Comparison of ENCODE assay signal across 8 cellular contexts in genomic region chr14:74425525-74426201, GRCh38. TPM values are rescaled to one million over a fixed set of nuclear protein-coding genes. Genes with fewer than 3 reads are reported as not detected.
DNase-seq lines count a peak whose midpoint lies in the region; ATAC-seq and TF ChIP-seq lines count a peak whose summit lies in the region.

No MANE protein-coding gene starts in this region.

- H3K36me3 Mint-ChIP-seq in activated B cell treated with CpG ODN at 0.5 μM for 24 hours (ENCODE audit: low read depth) (no peaks in the 10 kb centered on the region), mesothelial cell of epicardium (no peaks in the 10 kb centered on the region)

- H3K9me3 Mint-ChIP-seq in activated B cell treated with CpG ODN at 0.5 μM for 24 hours, result no peaks in the 10 kb centered on the region
- H3K9me3 Mint-ChIP-seq in mesothelial cell of epicardium, result no peaks in the 10 kb centered on the region

- CTCF ChIA-PET in activated B cell treated with CpG ODN at 0.5 μM for 24 hours (lab: Charles Lee), result no interaction called here

- no peak overlapping the region for H3K27ac Mint-ChIP-seq in activated B cell treated with CpG ODN at 0.5 μM for 24 hours
- no peak overlapping the region for H3K27ac Mint-ChIP-seq in mesothelial cell of epicardium

- H3K4me1 ChIP-seq in colonic mucosa (no peaks in the 10 kb centered on the region), upper lobe of right lung (no peaks in the 10 kb centered on the region)

- H3K4me3 ChIP-seq in colonic mucosa (no peak overlapping the region), upper lobe of right lung (no peak overlapping the region)

- H3K36me3 ChIP-seq in colonic mucosa (no peaks in the 10 kb centered on the region), upper lobe of right lung (no peaks in the 10 kb centered on the region)

- POLR2A ChIA-PET in activated B cell treated with CpG ODN at 0.5 μM for 24 hours (lab: Charles Lee), result interaction anchor here (1.0 kb wide), 1 partner anchor 24 kb away, joined by 4 read pairs; no protein-coding TSS in a partner anchor

- DNase-seq in GM19238 (ENCODE audit: insufficient read length, low spot score) (peak; percentile 63), activated B cell treated with CpG ODN at 0.5 μM for 24 hours (peak; percentile 60), colonic mucosa (peak; percentile 25), mesothelial cell of epicardium (ENCODE audit: low spot score in 2 of 2, unreplicated experiment in 2 of 2) (peak; percentile 66 to 88), upper lobe of right lung (no peak), NCI-H345 (lab: John Stamatoyannopoulos, UW) (no peak)

- no peak for TF ChIP-seq CTCF in activated B cell treated with CpG ODN at 0.5 μM for 24 hours (IDR thresholded peaks at IDR 0.05)
- no peak for TF ChIP-seq CTCF in colonic mucosa (IDR thresholded peaks at IDR 0.05)
- no peak for TF ChIP-seq CTCF in mesothelial cell of epicardium (IDR thresholded peaks at IDR 0.05; ENCODE audit: unreplicated experiment)
- no peak for TF ChIP-seq CTCF in upper lobe of right lung (IDR thresholded peaks at IDR 0.05)

- H3K9me3 ChIP-seq in colonic mucosa (no peaks in the 10 kb centered on the region), upper lobe of right lung (no peaks in the 10 kb centered on the region)

- H3K27me3 Mint-ChIP-seq in activated B cell treated with CpG ODN at 0.5 μM for 24 hours, result peaks cover 50% of the 10 kb centered on the region
- peaks cover 66% of the 10 kb centered on the region for H3K27me3 Mint-ChIP-seq in mesothelial cell of epicardium (ENCODE audit: low read depth)

- H3K4me1 Mint-ChIP-seq in activated B cell treated with CpG ODN at 0.5 μM for 24 hours (peaks cover 2% of the 10 kb centered on the region), mesothelial cell of epicardium (peaks cover 2% of the 10 kb centered on the region)

- H3K27me3 ChIP-seq in colonic mucosa, result peaks cover 3% of the 10 kb centered on the region
- H3K27me3 ChIP-seq in upper lobe of right lung, result peaks cover 9% of the 10 kb centered on the region

- no peak overlapping the region for H3K4me3 Mint-ChIP-seq in activated B cell treated with CpG ODN at 0.5 μM for 24 hours
- H3K4me3 Mint-ChIP-seq in mesothelial cell of epicardium, result no peak overlapping the region

- H3K27ac ChIP-seq in colonic mucosa (no peak overlapping the region), upper lobe of right lung (no peak overlapping the region)

- intact Hi-C loops in activated B cell treated with CpG ODN at 0.5 μM for 24 hours (cut with micrococcal nuclease) (no loop called here), colonic mucosa (cut with DNase I) (no loop called here), upper lobe of right lung (cut with DNase I) (no loop called here)

- ATAC-seq in activated B cell treated with CpG ODN at 0.5 μM for 24 hours (ENCODE audit: low read depth) (peak; percentile 77), upper lobe of right lung (peak; percentile 79), HG03045 (IDR thresholded peaks at IDR 0.05; ENCODE audit: unreplicated experiment) (no peak), HG02973 (IDR thresholded peaks at IDR 0.05; ENCODE audit: unreplicated experiment) (no peak)

- H3K9ac ChIP-seq in colonic mucosa (ENCODE audit: low read depth in 2 of 2, low read length in 2 of 2), result no peak overlapping the region

RNA-seq across cellular contexts. Expression of gene SYNDIG1L, which starts 0.3 kb away (rescaled TPM):
- total RNA-seq in activated B cell treated with CpG ODN at 0.5 μM for 24 hours (not detected in 2 replicates), colonic mucosa (under 1 TPM in 1 of 2 donors, not detected in 1; 0.24 TPM), mesothelial cell of epicardium (0.38 to 0.58 TPM (median 0.38 TPM) in 3 replicates), upper lobe of right lung (2.9 TPM)

Comparison
In these comparisons a context has a peak if more than half of its experiments do, and no peak if none do; other contexts are left out.
1. DNase-seq: peak in GM19238 (single experiment), activated B cell treated with CpG ODN at 0.5 μM for 24 hours (single experiment), colonic mucosa (single experiment) and mesothelial cell of epicardium (2 of 2); none in upper lobe of right lung (single experiment) and NCI-H345 (single experiment).
2. ATAC-seq: peak in activated B cell treated with CpG ODN at 0.5 μM for 24 hours (single experiment) and upper lobe of right lung (single experiment); none in HG03045 (single experiment) and HG02973 (single experiment).